Comparison of ENCODE assay signal across 11 cellular contexts in genomic region chrX:133698298-133698697, GRCh38.
A peak's percentile ranks its signal among the peaks of the same experiment; 100 is the strongest.
DNase-seq lines count a peak whose midpoint lies in the region; TF ChIP-seq lines count a peak whose summit lies in the region.
"Had no signal": no experiment of that assay in that cellular context is flagged by ENCODE, and none has a peak within 500 bp of the region (broad histone marks: within the 10 kb centered on the region; RNA-seq: fewer than 3 reads in every experiment).

No MANE protein-coding gene starts in this region.

- H3K27ac ChIP-seq in smooth muscle cell (ENCODE audit: low read depth): no peak overlapping the region
- H3K27ac ChIP-seq in tibial nerve: no peak overlapping the region
- H3K27ac ChIP-seq: KMS-11 had no signal

- H3K9ac ChIP-seq in smooth muscle cell (ENCODE audit: low read depth): no peak overlapping the region
- H3K9ac ChIP-seq: KMS-11 had no signal

- DNase-seq in NCI-H1694 treated with DMSO at 0.1 percent for 48 hours (lab: John Stamatoyannopoulos, UW): peak; percentile 1
- DNase-seq in NCI-H1694 (lab: John Stamatoyannopoulos, UW): no peak
- DNase-seq in SK-MEL-5 (ENCODE audit: low read depth, low spot score): peak; percentile 57
- peak; percentile 10 for DNase-seq in fibroblast of villous mesenchyme (ENCODE audit: low read depth)
- DNase-seq in smooth muscle cell (lab: John Stamatoyannopoulos, UW; ENCODE audit: unreplicated experiment): no peak
- no peak for DNase-seq in NCI-H510A (lab: John Stamatoyannopoulos, UW)
- no peak for DNase-seq in T-helper 2 cell treated with Interferon-gamma antibody and Interleukin-4, amounts not matched to agents 5 μg/mL and 100 μg/mL, for 36 hours (ENCODE audit: low spot score)
- no peak for DNase-seq in tibial nerve (ENCODE audit: low spot score in 2 of 2)
- DNase-seq: islet precursor cell, NCI-H82 had no signal

- H3K4me1 ChIP-seq in smooth muscle cell (ENCODE audit: low read depth) (no peaks in the 10 kb centered on the region), tibial nerve (no peaks in the 10 kb centered on the region)

- peaks cover 3% of the 10 kb centered on the region for H3K27me3 Mint-ChIP-seq in T-helper 2 cell treated with Interferon-gamma antibody and Interleukin-4, amounts not matched to agents 5 μg/mL and 100 μg/mL, for 36 hours (ENCODE audit: low read depth)

- TF ChIP-seq CTCF in fibroblast of villous mesenchyme (IDR thresholded peaks at IDR 0.05; ENCODE audit: insufficient read depth, low read depth, low read length) (no peak), smooth muscle cell (IDR thresholded peaks at IDR 0.05; ENCODE audit: borderline replicate concordance, insufficient read depth, poor library complexity, severe bottlenecking) (peak; percentile 20), tibial nerve (IDR thresholded peaks at IDR 0.05) (peak in 2 of 5 experiments; percentile 10 to 22)

- H3K4me3 ChIP-seq in fibroblast of villous mesenchyme (ENCODE audit: low read depth, low read length) (no peak overlapping the region), smooth muscle cell (no peak overlapping the region), tibial nerve (no peak overlapping the region)

- no peaks in the 10 kb centered on the region for H3K79me2 ChIP-seq in smooth muscle cell (ENCODE audit: low read depth)

- no peaks in the 10 kb centered on the region for H3K9me3 ChIP-seq in smooth muscle cell (replicated peaks; ENCODE audit: low read depth)
- no peaks in the 10 kb centered on the region for H3K9me3 ChIP-seq in tibial nerve

- H3K4me2 ChIP-seq in smooth muscle cell: no peak overlapping the region
- H3K4me2 ChIP-seq: KMS-11 had no signal

- TF ChIP-seq EP300 in tibial nerve (IDR thresholded peaks at IDR 0.05): no peak

- H3K9me3 Mint-ChIP-seq in T-helper 2 cell treated with Interferon-gamma antibody and Interleukin-4, amounts not matched to agents 5 μg/mL and 100 μg/mL, for 36 hours: no peaks in the 10 kb centered on the region

- H3K36me3 ChIP-seq in smooth muscle cell (ENCODE audit: low read depth): no peaks in the 10 kb centered on the region
- H3K36me3 ChIP-seq in tibial nerve: no peaks in the 10 kb centered on the region

- in situ Hi-C loops in SK-MEL-5 (cut with HindIII; ENCODE audit: low pct_unique_long_range_greater_than_20kb, low sequenced_read_pairs): no loop called here

- no peaks in the 10 kb centered on the region for H3K4me1 Mint-ChIP-seq in T-helper 2 cell treated with Interferon-gamma antibody and Interleukin-4, amounts not matched to agents 5 μg/mL and 100 μg/mL, for 36 hours (ENCODE audit: low read depth)

- no peaks in the 10 kb centered on the region for H3K36me3 Mint-ChIP-seq in T-helper 2 cell treated with Interferon-gamma antibody and Interleukin-4, amounts not matched to agents 5 μg/mL and 100 μg/mL, for 36 hours (ENCODE audit: low read depth)

- 23% methylated on average over 2 of the region's 2 CpGs for WGBS in smooth muscle cell (ENCODE audit: low lambda C conversion rate)
- WGBS in tibial nerve, 2 donors: 20% methylated on average over 2 of the region's 2 CpGs

- no peaks in the 10 kb centered on the region for H3F3A ChIP-seq in smooth muscle cell (ENCODE audit: low read depth)

- no peak overlapping the region for H3K4me3 Mint-ChIP-seq in T-helper 2 cell treated with Interferon-gamma antibody and Interleukin-4, amounts not matched to agents 5 μg/mL and 100 μg/mL, for 36 hours

- H3K27me3 ChIP-seq in smooth muscle cell (ENCODE audit: low read depth) (no peaks in the 10 kb centered on the region), tibial nerve (peaks cover 0 to 14% of the 10 kb centered on the region in 2 donors)

- no peak overlapping the region for H3K27ac Mint-ChIP-seq in T-helper 2 cell treated with Interferon-gamma antibody and Interleukin-4, amounts not matched to agents 5 μg/mL and 100 μg/mL, for 36 hours

- no peak overlapping the region for H2AFZ ChIP-seq in smooth muscle cell (ENCODE audit: low read depth)

- no peaks in the 10 kb centered on the region for H4K20me1 ChIP-seq in smooth muscle cell (ENCODE audit: low read depth)

- TF ChIP-seq POLR2A in tibial nerve (IDR thresholded peaks at IDR 0.05): no peak

Comparison
In these comparisons a context has a peak if more than half of its experiments do, and no peak if none do; other contexts are left out.
1. DNase-seq: peak in NCI-H1694 treated with DMSO at 0.1 percent for 48 hours (single experiment), SK-MEL-5 (single experiment) and fibroblast of villous mesenchyme (single experiment); none in NCI-H1694 (single experiment), smooth muscle cell (single experiment), NCI-H510A (single experiment), T-helper 2 cell treated with Interferon-gamma antibody and Interleukin-4, amounts not matched to agents 5 μg/mL and 100 μg/mL, for 36 hours (single experiment) and tibial nerve (0 of 2).